In genomic region chr2:144830543-144830942, GRCh38 we compare ENCODE assay signal across 1 cellular context.
TF ChIP-seq lines count a peak whose summit lies in the region.

No MANE protein-coding gene starts in this region.

TF ChIP-seq in SK-N-SH treated with all-trans-retinoic acid at 6 μM for 48 hours, 23 proteins besides CTCF, POLR2A, EP300 and RAD21 (continued from another document):
- TF ChIP-seq, protein P1, sequence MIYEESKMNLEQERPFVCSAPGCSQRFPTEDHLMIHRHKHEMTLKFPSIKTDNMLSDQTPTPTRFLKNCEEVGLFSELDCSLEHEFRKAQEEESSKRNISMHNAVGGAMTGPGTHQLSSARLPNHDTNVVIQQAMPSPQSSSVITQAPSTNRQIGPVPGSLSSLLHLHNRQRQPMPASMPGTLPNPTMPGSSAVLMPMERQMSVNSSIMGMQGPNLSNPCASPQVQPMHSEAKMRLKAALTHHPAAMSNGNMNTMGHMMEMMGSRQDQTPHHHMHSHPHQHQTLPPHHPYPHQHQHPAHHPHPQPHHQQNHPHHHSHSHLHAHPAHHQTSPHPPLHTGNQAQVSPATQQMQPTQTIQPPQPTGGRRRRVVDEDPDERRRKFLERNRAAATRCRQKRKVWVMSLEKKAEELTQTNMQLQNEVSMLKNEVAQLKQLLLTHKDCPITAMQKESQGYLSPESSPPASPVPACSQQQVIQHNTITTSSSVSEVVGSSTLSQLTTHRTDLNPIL (CRISPR knock-in tag; IDR thresholded peaks at IDR 0.05; ENCODE audit: low read depth) = no peak
- TF ChIP-seq RARB (CRISPR knock-in tag; IDR thresholded peaks at IDR 0.05) = no peak
- TF ChIP-seq, protein P2, sequence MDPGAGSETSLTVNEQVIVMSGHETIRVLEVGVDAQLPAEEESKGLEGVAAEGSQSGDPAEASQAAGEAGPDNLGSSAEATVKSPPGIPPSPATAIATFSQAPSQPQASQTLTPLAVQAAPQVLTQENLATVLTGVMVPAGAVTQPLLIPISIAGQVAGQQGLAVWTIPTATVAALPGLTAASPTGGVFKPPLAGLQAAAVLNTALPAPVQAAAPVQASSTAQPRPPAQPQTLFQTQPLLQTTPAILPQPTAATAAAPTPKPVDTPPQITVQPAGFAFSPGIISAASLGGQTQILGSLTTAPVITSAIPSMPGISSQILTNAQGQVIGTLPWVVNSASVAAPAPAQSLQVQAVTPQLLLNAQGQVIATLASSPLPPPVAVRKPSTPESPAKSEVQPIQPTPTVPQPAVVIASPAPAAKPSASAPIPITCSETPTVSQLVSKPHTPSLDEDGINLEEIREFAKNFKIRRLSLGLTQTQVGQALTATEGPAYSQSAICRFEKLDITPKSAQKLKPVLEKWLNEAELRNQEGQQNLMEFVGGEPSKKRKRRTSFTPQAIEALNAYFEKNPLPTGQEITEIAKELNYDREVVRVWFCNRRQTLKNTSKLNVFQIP (CRISPR knock-in tag; IDR thresholded peaks at IDR 0.05; ENCODE audit: borderline replicate concordance, low read depth) = no peak
